ENCODE assay signal across 29 cellular contexts in genomic region chr9:76018767-76019166, GRCh38.
DNase-seq lines count a peak whose midpoint lies in the region; ATAC-seq and TF ChIP-seq lines count a peak whose summit lies in the region.
"Had no signal": no experiment of that assay in that cellular context is flagged by ENCODE, and none has a peak within 500 bp of the region (broad histone marks: within the 10 kb centered on the region; RNA-seq: fewer than 3 reads in every experiment).

No MANE protein-coding gene starts in this region.

- H3K36me3 ChIP-seq in IMR-90 (ENCODE audit: control insufficient read depth, insufficient read depth, low read length) (no peaks in the 10 kb centered on the region), mesendoderm (ENCODE audit: control insufficient read depth, insufficient read depth, low read length) (no peaks in the 10 kb centered on the region)
- H3K36me3 ChIP-seq: cardiac muscle cell, esophagus muscularis mucosa, gastroesophageal sphincter, sigmoid colon, stomach, tibial artery had no signal

- no peak overlapping the region for H2BK20ac ChIP-seq in IMR-90 (ENCODE audit: low read depth, low read length)

- peaks cover 1% of the 10 kb centered on the region for H3K36me3 Mint-ChIP-seq in activated CD4-positive, alpha-beta T cell treated with anti-CD3 and anti-CD28 coated beads, Interleukin-2, amount 10 ng/mL, durations not matched to agents 24 days and 14 days (ENCODE audit: low read depth)
- H3K36me3 Mint-ChIP-seq in activated T-helper 17 cell treated with anti-CD3 and anti-CD28 coated beads, Interleukin-2, amount 50 U/mL, for 72 hours (ENCODE audit: low read depth): no peaks in the 10 kb centered on the region

- TF ChIP-seq RAD21 in IMR-90 (IDR thresholded peaks at IDR 0.05; ENCODE audit: low read length): no peak

- H3K4me3 Mint-ChIP-seq in activated CD4-positive, alpha-beta T cell treated with anti-CD3 and anti-CD28 coated beads, Interleukin-2, amount 10 ng/mL, durations not matched to agents 24 days and 14 days: peak overlapping the region; percentile 6
- H3K4me3 Mint-ChIP-seq in activated T-helper 17 cell treated with anti-CD3 and anti-CD28 coated beads, Interleukin-2, amount 50 U/mL, for 72 hours: peak overlapping the region; percentile 32
- H3K4me3 Mint-ChIP-seq: activated CD4-positive, alpha-beta memory T cell treated with anti-CD3 and anti-CD28 coated beads, Interleukin-2, amount 10 ng/mL, durations not matched to agents 7 days and 5 days; neural crest cell had no signal

- H3K27ac Mint-ChIP-seq in activated CD4-positive, alpha-beta T cell treated with anti-CD3 and anti-CD28 coated beads, Interleukin-2, amount 10 ng/mL, durations not matched to agents 24 days and 14 days: no peak overlapping the region
- H3K27ac Mint-ChIP-seq in activated T-helper 17 cell treated with anti-CD3 and anti-CD28 coated beads, Interleukin-2, amount 50 U/mL, for 72 hours: peak overlapping the region; percentile 53
- H3K27ac Mint-ChIP-seq: activated CD4-positive, alpha-beta memory T cell treated with anti-CD3 and anti-CD28 coated beads, Interleukin-2, amount 10 ng/mL, durations not matched to agents 7 days and 5 days had no signal

- H3K27me3 ChIP-seq in IMR-90 (ENCODE audit: control insufficient read depth, insufficient read depth, low read length): no peaks in the 10 kb centered on the region
- H3K27me3 ChIP-seq in mesendoderm (ENCODE audit: insufficient read depth, low read length, poor library complexity): no peaks in the 10 kb centered on the region
- H3K27me3 ChIP-seq: cardiac muscle cell, esophagus muscularis mucosa, gastroesophageal sphincter, sigmoid colon, stomach, tibial artery had no signal

- no peak overlapping the region for H2AK9ac ChIP-seq in IMR-90 (replicated peaks; ENCODE audit: low read depth, low read length, poor library complexity)

- no peak overlapping the region for H3K4me2 ChIP-seq in IMR-90 (ENCODE audit: low read depth, low read length)
- no peak overlapping the region for H3K4me2 ChIP-seq in mesendoderm (ENCODE audit: low read length)
- H3K4me2 ChIP-seq: SK-N-SH had no signal

- TF ChIP-seq CTCF in IMR-90 (conservative IDR thresholded peaks at IDR 0.05; ENCODE audit: low read depth, low read length): no peak

- POLR2A ChIA-PET in IMR-90 (lab: Charles Lee; ENCODE audit: unreplicated experiment): no interaction called here

- H3K14ac ChIP-seq in IMR-90 (replicated peaks; ENCODE audit: low read depth, low read length): no peak overlapping the region

- H3K23ac ChIP-seq in IMR-90 (ENCODE audit: low read depth, low read length) (no peak overlapping the region), mesendoderm (ENCODE audit: low read length) (no peak overlapping the region)

- intact Hi-C loops in activated CD4-positive, alpha-beta T cell treated with anti-CD3 and anti-CD28 coated beads, Interleukin-2, amount 10 ng/mL, durations not matched to agents 24 days and 14 days (cut with micrococcal nuclease): loop anchor here (2.0 to 10.0 kb wide), 2 partner anchors 14 to 56 kb away; no protein-coding TSS in a partner anchor
- intact Hi-C loops in IMR-90 (cut with micrococcal nuclease): no loop called here

- no peak overlapping the region for H4K8ac ChIP-seq in IMR-90 (ENCODE audit: low read depth in 2 of 2, low read length in 2 of 2)
- no peak overlapping the region for H4K8ac ChIP-seq in mesendoderm (ENCODE audit: low read depth, low read length)

- H3K27ac ChIP-seq in IMR-90 (ENCODE audit: insufficient read depth, low read length): no peak overlapping the region
- no peak overlapping the region for H3K27ac ChIP-seq in mesendoderm (ENCODE audit: low read depth, low read length)
- H3K27ac ChIP-seq: cardiac muscle cell, esophagus muscularis mucosa, gastroesophageal sphincter, sigmoid colon, stomach, tibial artery had no signal

- H3K4me3 ChIP-seq in IMR-90 (ENCODE audit: insufficient read depth, low read depth, low read length) (no peak overlapping the region), mesendoderm (ENCODE audit: low read length) (no peak overlapping the region)
- H3K4me3 ChIP-seq: cardiac muscle cell, esophagus muscularis mucosa, gastroesophageal sphincter, sigmoid colon, stomach, tibial artery had no signal

- H3K79me2 ChIP-seq in mesendoderm (ENCODE audit: control insufficient read depth, insufficient read depth, low read length): no peaks in the 10 kb centered on the region

- no peak overlapping the region for H3K18ac ChIP-seq in IMR-90 (ENCODE audit: low read depth, low read length)
- H3K18ac ChIP-seq in mesendoderm (ENCODE audit: low read length): no peak overlapping the region

- H3K27me3 Mint-ChIP-seq in activated CD4-positive, alpha-beta T cell treated with anti-CD3 and anti-CD28 coated beads, Interleukin-2, amount 10 ng/mL, durations not matched to agents 24 days and 14 days: peaks cover 3% of the 10 kb centered on the region
- no peaks in the 10 kb centered on the region for H3K27me3 Mint-ChIP-seq in activated T-helper 17 cell treated with anti-CD3 and anti-CD28 coated beads, Interleukin-2, amount 50 U/mL, for 72 hours
- H3K27me3 Mint-ChIP-seq: activated CD4-positive, alpha-beta memory T cell treated with anti-CD3 and anti-CD28 coated beads, Interleukin-2, amount 10 ng/mL, durations not matched to agents 7 days and 5 days; CD8-positive, alpha-beta memory T cell had no signal

- H3K9me3 ChIP-seq in IMR-90 (ENCODE audit: control insufficient read depth, insufficient read depth, low read length): no peaks in the 10 kb centered on the region
- H3K9me3 ChIP-seq: esophagus muscularis mucosa, gastroesophageal sphincter, sigmoid colon, SK-N-SH, stomach, tibial artery had no signal

- H4K5ac ChIP-seq in IMR-90 (ENCODE audit: low read depth, low read length) (no peak overlapping the region), mesendoderm (ENCODE audit: low read length) (no peak overlapping the region)

- peak; percentile 67 for DNase-seq in activated CD4-positive, alpha-beta T cell treated with anti-CD3 and anti-CD28 coated beads, Interleukin-2, amount 10 ng/mL, durations not matched to agents 24 days and 14 days
- DNase-seq in activated CD4-positive, alpha-beta T cell treated with anti-CD3 and anti-CD28 coated beads for 48 hours: no peak
- DNase-seq in IMR-90 (no peak), mesendoderm (peak; percentile 59), AG08396 (ENCODE audit: low spot score) (no peak), nucleus accumbens (lab: John Stamatoyannopoulos, UW) (no peak)
- DNase-seq: 8988T; activated CD4-positive, alpha-beta memory T cell treated with anti-CD3 and anti-CD28 coated beads, Interleukin-2, amount 10 ng/mL, durations not matched to agents 7 days and 5 days; amygdala; CD8-positive, alpha-beta memory T cell; cortex of kidney; hypothalamus; NCI-H1092 treated with DMSO at 0.1 percent for 48 hours; NCI-H187 treated with DMSO at 0.1 percent for 48 hours; NCI-H69; sigmoid colon; SK-N-SH; stimulated activated CD4-positive, alpha-beta T cell treated with anti-CD3 and anti-CD28 coated beads, Interleukin-15, amount 100 ng/mL, for 24 hours; T-helper 9 cell; tibial artery had no signal

- CTCF ChIA-PET in IMR-90 (lab: Yijun Ruan, JAX): no interaction called here

- H2BK5ac ChIP-seq in IMR-90 (ENCODE audit: low read depth, low read length, poor library complexity, severe bottlenecking): no peak overlapping the region
- H2BK5ac ChIP-seq in mesendoderm (ENCODE audit: low read length): no peak overlapping the region

- H3K4ac ChIP-seq in IMR-90 (ENCODE audit: low read depth, low read length) (no peak overlapping the region), mesendoderm (ENCODE audit: low read depth, low read length) (no peak overlapping the region)

- H3K9ac ChIP-seq in IMR-90 (ENCODE audit: low read depth, low read length): no peak overlapping the region
- no peak overlapping the region for H3K9ac ChIP-seq in mesendoderm (ENCODE audit: low read length)
- H3K9ac ChIP-seq: SK-N-SH had no signal

- WGBS in IMR-90 (ENCODE audit: extremely low coverage in 2 of 2, insufficient read length in 1 of 2), 2 experiments: no CpG with 5 or more reads among the region's 2 CpGs
- WGBS in mesendoderm (ENCODE audit: extremely low coverage, insufficient coverage, low lambda C conversion rate): no CpG with 5 or more reads among the region's 2 CpGs

- H3K4me1 ChIP-seq in IMR-90 (ENCODE audit: control insufficient read depth, insufficient read depth, low read length) (no peaks in the 10 kb centered on the region), mesendoderm (ENCODE audit: control insufficient read depth, low read depth, low read length) (peaks cover 5% of the 10 kb centered on the region)

- TF ChIP-seq POLR2A in IMR-90 (IDR thresholded peaks at IDR 0.05; ENCODE audit: low read depth, low read length): no peak

- ATAC-seq in IMR-90 (ENCODE audit: low read depth) (no peak), HG03342 (IDR thresholded peaks at IDR 0.05; ENCODE audit: unreplicated experiment) (no peak)
- ATAC-seq in activated T-helper 17 cell treated with anti-CD3 and anti-CD28 coated beads, Interleukin-2, amount 50 U/mL, for 72 hours (replicated peaks): peak; percentile 46
- ATAC-seq: gastroesophageal sphincter, HCT116, HepG2 had no signal

- no peaks in the 10 kb centered on the region for H3K9me1 ChIP-seq in IMR-90 (ENCODE audit: insufficient read depth, low read length)

- no TSS peak for BruUV-seq in IMR-90 (replicated peaks; lab: Mats Ljungman, UMichigan)

- H2AK5ac ChIP-seq in IMR-90 (ENCODE audit: low read depth, low read length) (no peak overlapping the region), mesendoderm (ENCODE audit: low read length) (no peak overlapping the region)

- no peak overlapping the region for H2BK15ac ChIP-seq in IMR-90 (ENCODE audit: low read depth, low read length)
- H2BK15ac ChIP-seq in mesendoderm (replicated peaks; ENCODE audit: low read depth): no peak overlapping the region

- H2BK120ac ChIP-seq in IMR-90 (ENCODE audit: low read depth, low read length) (no peak overlapping the region), mesendoderm (ENCODE audit: low read depth, low read length) (no peak overlapping the region)

- H4K20me1 ChIP-seq in IMR-90 (ENCODE audit: insufficient read depth, low read length): no peaks in the 10 kb centered on the region

- in situ Hi-C loops in IMR-90 (cut with MboI; ENCODE audit: low sequenced_read_pairs): no loop called here

- no peak overlapping the region for H4K91ac ChIP-seq in IMR-90 (ENCODE audit: insufficient read depth, low read depth, low read length)

- H2AFZ ChIP-seq in IMR-90 (replicated peaks; ENCODE audit: low read length, poor library complexity): no peak overlapping the region

- H3K9me3 Mint-ChIP-seq in activated CD4-positive, alpha-beta T cell treated with anti-CD3 and anti-CD28 coated beads, Interleukin-2, amount 10 ng/mL, durations not matched to agents 24 days and 14 days: peaks cover 7% of the 10 kb centered on the region
- H3K9me3 Mint-ChIP-seq in activated T-helper 17 cell treated with anti-CD3 and anti-CD28 coated beads, Interleukin-2, amount 50 U/mL, for 72 hours: peaks cover 4% of the 10 kb centered on the region
- H3K9me3 Mint-ChIP-seq: activated CD4-positive, alpha-beta memory T cell treated with anti-CD3 and anti-CD28 coated beads, Interleukin-2, amount 10 ng/mL, durations not matched to agents 7 days and 5 days; CD8-positive, alpha-beta memory T cell; neural crest cell had no signal

- H3K79me1 ChIP-seq in IMR-90 (ENCODE audit: low read depth in 1 of 2, low read length in 2 of 2) (no peaks in the 10 kb centered on the region), mesendoderm (ENCODE audit: low read length) (no peaks in the 10 kb centered on the region)

- dilution Hi-C loops in IMR-90 (cut with HindIII; ENCODE audit: low sequenced_read_pairs, unreplicated experiment): no loop called here

- H3K56ac ChIP-seq in IMR-90 (ENCODE audit: extremely low read depth, insufficient read depth, low read length) (no peak overlapping the region), mesendoderm (ENCODE audit: low read length) (no peak overlapping the region)

- H3K4me1 Mint-ChIP-seq in activated CD4-positive, alpha-beta T cell treated with anti-CD3 and anti-CD28 coated beads, Interleukin-2, amount 10 ng/mL, durations not matched to agents 24 days and 14 days: peaks cover 38% of the 10 kb centered on the region
- peaks cover 23% of the 10 kb centered on the region for H3K4me1 Mint-ChIP-seq in activated T-helper 17 cell treated with anti-CD3 and anti-CD28 coated beads, Interleukin-2, amount 50 U/mL, for 72 hours

Comparison
In these comparisons a context has a peak if more than half of its experiments do, and no peak if none do; other contexts are left out.
1. DNase-seq: peak in activated CD4-positive, alpha-beta T cell treated with anti-CD3 and anti-CD28 coated beads, Interleukin-2, amount 10 ng/mL, durations not matched to agents 24 days and 14 days (single experiment) and mesendoderm (single experiment); none in activated CD4-positive, alpha-beta T cell treated with anti-CD3 and anti-CD28 coated beads for 48 hours (single experiment), IMR-90 (single experiment), AG08396 (single experiment) and nucleus accumbens (0 of 56).